Comparison of ENCODE assay signal across 17 cellular contexts in the genomic region with DNA sequence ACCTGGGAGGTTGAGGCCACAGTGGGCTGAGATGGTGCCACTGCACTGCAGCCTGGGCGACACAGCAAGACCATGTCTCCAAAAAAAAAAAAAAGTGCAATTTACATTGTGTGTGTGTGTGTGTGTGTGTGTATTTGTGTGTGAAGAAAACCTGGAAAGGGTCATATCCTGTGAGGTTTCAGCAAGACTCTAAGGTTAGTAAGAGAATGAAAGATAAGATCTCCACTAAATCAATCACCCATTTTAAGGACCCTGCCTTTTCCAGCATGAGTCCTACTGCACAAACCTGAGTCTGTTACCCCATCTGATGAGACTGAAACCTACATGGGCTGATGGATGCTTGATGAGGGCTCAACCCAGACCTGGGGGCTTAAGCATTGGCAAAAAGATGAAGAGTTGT. TPM values are rescaled to one million over a fixed set of nuclear protein-coding genes. Genes with fewer than 3 reads are reported as not detected.
DNase-seq lines count a peak whose midpoint lies in the region; ATAC-seq and TF ChIP-seq lines count a peak whose summit lies in the region.
"Had no signal": no experiment of that assay in that cellular context is flagged by ENCODE, and none has a peak within 500 bp of the region (broad histone marks: within the 10 kb centered on the region; RNA-seq: fewer than 3 reads in every experiment).

No MANE protein-coding gene starts in this region.

- H3K27ac Mint-ChIP-seq in activated CD8-positive, alpha-beta memory T cell treated with anti-CD3 and anti-CD28 coated beads, Interleukin-2, amount 10 ng/mL, durations not matched to agents 7 days and 5 days: peak overlapping the region; percentile 14
- peak overlapping the region; percentile 50 for H3K27ac Mint-ChIP-seq in T-helper 2 cell treated with Interferon-gamma antibody and Interleukin-4, amounts not matched to agents 5 μg/mL and 100 μg/mL, for 36 hours

- peaks cover 6% of the 10 kb centered on the region for H3K27me3 ChIP-seq in suprapubic skin
- H3K27me3 ChIP-seq: BLaER1 had no signal

- H3K4me1 ChIP-seq in suprapubic skin: peaks cover 48% of the 10 kb centered on the region

- DNase-seq in activated CD8-positive, alpha-beta memory T cell treated with anti-CD3 and anti-CD28 coated beads, Interleukin-2, amount 10 ng/mL, durations not matched to agents 7 days and 5 days: no peak
- DNase-seq in activated CD8-positive, alpha-beta memory T cell treated with anti-CD3 and anti-CD28 coated beads, Interleukin-2, amount 50 U/mL, for 48 hours: no peak
- DNase-seq in T-helper 2 cell treated with Interferon-gamma antibody and Interleukin-4, amounts not matched to agents 5 μg/mL and 100 μg/mL, for 36 hours (ENCODE audit: low spot score): no peak
- DNase-seq in epithelial cell of esophagus (ENCODE audit: low read depth) (peak; percentile 36), suprapubic skin (ENCODE audit: low spot score in 2 of 2) (no peak), T1000 (lab: John Stamatoyannopoulos, UW) (no peak)
- no peak for DNase-seq in stimulated activated CD4-positive, alpha-beta T cell treated with anti-CD3 and anti-CD28 coated beads, Interleukin-2, amount 100 ng/mL, for 48 hours
- DNase-seq: 8988T; Caco-2; CD4-positive, CD25-positive, alpha-beta regulatory T cell; CD8-positive, alpha-beta memory T cell; GM23248; IMR-90 had no signal

- peak overlapping the region; percentile 75 for H3K27ac ChIP-seq in suprapubic skin
- H3K27ac ChIP-seq: BLaER1, GM23248 had no signal

- 88% methylated on average over 1 of the region's 1 CpG for WGBS in suprapubic skin

- no peaks in the 10 kb centered on the region for H3K9me3 Mint-ChIP-seq in activated CD8-positive, alpha-beta memory T cell treated with anti-CD3 and anti-CD28 coated beads, Interleukin-2, amount 10 ng/mL, durations not matched to agents 7 days and 5 days (ENCODE audit: low read depth)
- H3K9me3 Mint-ChIP-seq in T-helper 2 cell treated with Interferon-gamma antibody and Interleukin-4, amounts not matched to agents 5 μg/mL and 100 μg/mL, for 36 hours: peaks cover 6% of the 10 kb centered on the region
- H3K9me3 Mint-ChIP-seq: CD4-positive, CD25-positive, alpha-beta regulatory T cell had no signal

- no peaks in the 10 kb centered on the region for H3K27me3 Mint-ChIP-seq in activated CD8-positive, alpha-beta memory T cell treated with anti-CD3 and anti-CD28 coated beads, Interleukin-2, amount 10 ng/mL, durations not matched to agents 7 days and 5 days
- H3K27me3 Mint-ChIP-seq in T-helper 2 cell treated with Interferon-gamma antibody and Interleukin-4, amounts not matched to agents 5 μg/mL and 100 μg/mL, for 36 hours (ENCODE audit: low read depth): peaks cover 7% of the 10 kb centered on the region

- CTCF ChIA-PET in activated CD8-positive, alpha-beta memory T cell treated with anti-CD3 and anti-CD28 coated beads, Interleukin-2, amount 10 ng/mL, durations not matched to agents 7 days and 5 days (lab: Charles Lee): interaction anchor here (2.2 kb wide), 1 partner anchor 34 kb away, joined by 13 read pairs; no protein-coding TSS in a partner anchor

- TF ChIP-seq EP300 in suprapubic skin (IDR thresholded peaks at IDR 0.05): no peak

- H3K4me3 Mint-ChIP-seq in activated CD8-positive, alpha-beta memory T cell treated with anti-CD3 and anti-CD28 coated beads, Interleukin-2, amount 10 ng/mL, durations not matched to agents 7 days and 5 days: no peak overlapping the region
- peak overlapping the region; percentile 37 for H3K4me3 Mint-ChIP-seq in T-helper 2 cell treated with Interferon-gamma antibody and Interleukin-4, amounts not matched to agents 5 μg/mL and 100 μg/mL, for 36 hours
- H3K4me3 Mint-ChIP-seq: CD4-positive, CD25-positive, alpha-beta regulatory T cell; CD8-positive, alpha-beta memory T cell had no signal

- TF ChIP-seq POLR2A in suprapubic skin (IDR thresholded peaks at IDR 0.05): no peak

- peaks cover 34% of the 10 kb centered on the region for H3K4me1 Mint-ChIP-seq in activated CD8-positive, alpha-beta memory T cell treated with anti-CD3 and anti-CD28 coated beads, Interleukin-2, amount 10 ng/mL, durations not matched to agents 7 days and 5 days
- H3K4me1 Mint-ChIP-seq in T-helper 2 cell treated with Interferon-gamma antibody and Interleukin-4, amounts not matched to agents 5 μg/mL and 100 μg/mL, for 36 hours (ENCODE audit: low read depth): peaks cover 48% of the 10 kb centered on the region

- H3K36me3 Mint-ChIP-seq in activated CD8-positive, alpha-beta memory T cell treated with anti-CD3 and anti-CD28 coated beads, Interleukin-2, amount 10 ng/mL, durations not matched to agents 7 days and 5 days: peaks cover 3% of the 10 kb centered on the region
- H3K36me3 Mint-ChIP-seq in T-helper 2 cell treated with Interferon-gamma antibody and Interleukin-4, amounts not matched to agents 5 μg/mL and 100 μg/mL, for 36 hours (ENCODE audit: low read depth): peaks cover 3% of the 10 kb centered on the region

- H3K9me3 ChIP-seq in suprapubic skin: no peaks in the 10 kb centered on the region
- H3K9me3 ChIP-seq: BLaER1, Caco-2 had no signal

- no peak overlapping the region for H3K4me3 ChIP-seq in epithelial cell of esophagus (ENCODE audit: low read length)
- no peak overlapping the region for H3K4me3 ChIP-seq in suprapubic skin
- H3K4me3 ChIP-seq: BLaER1, GM23248, HAP-1 had no signal

- TF ChIP-seq CTCF in epithelial cell of esophagus (IDR thresholded peaks at IDR 0.05; ENCODE audit: insufficient read depth, low read depth, low read length, missing control alignments): no peak
- no peak for TF ChIP-seq CTCF in suprapubic skin (IDR thresholded peaks at IDR 0.05)

- ATAC-seq in activated CD8-positive, alpha-beta memory T cell treated with anti-CD3 and anti-CD28 coated beads, Interleukin-2, amount 10 ng/mL, durations not matched to agents 7 days and 5 days: no peak
- no peak for ATAC-seq in activated CD4-positive, CD25-positive, alpha-beta regulatory T cell treated with anti-CD3 and anti-CD28 coated beads, Interleukin-2, amount 50 U/mL, for 24 hours

- peaks cover 28% of the 10 kb centered on the region for H3K36me3 ChIP-seq in suprapubic skin
- H3K36me3 ChIP-seq: BLaER1, HAP-1 had no signal

RNA-seq across cellular contexts. Expression of a gene that starts 4.9 kb away (rescaled TPM):
- 1 to 10 TPM; 2.8 to 3.0 TPM for total RNA-seq in activated CD8-positive, alpha-beta memory T cell treated with anti-CD3 and anti-CD28 coated beads, Interleukin-2, amount 10 ng/mL, durations not matched to agents 7 days and 5 days
- total RNA-seq in suprapubic skin: 10 to 100 TPM; 10.1 to 18.1 (median 15.1) TPM

RNA-seq across cellular contexts. Expression of a gene that starts 16.7 kb away (rescaled TPM):
- 1 to 10 TPM; 1.3 to 1.7 TPM for total RNA-seq in activated CD8-positive, alpha-beta memory T cell treated with anti-CD3 and anti-CD28 coated beads, Interleukin-2, amount 10 ng/mL, durations not matched to agents 7 days and 5 days
- 100 to 1,000 TPM; 195 to 235 (median 227) TPM for total RNA-seq in suprapubic skin
- total RNA-seq: H4 had no signal

RNA-seq across cellular contexts. Expression of a gene that starts 33.4 kb away (rescaled TPM):
- total RNA-seq in activated CD8-positive, alpha-beta memory T cell treated with anti-CD3 and anti-CD28 coated beads, Interleukin-2, amount 10 ng/mL, durations not matched to agents 7 days and 5 days: 100 to 1,000 TPM; 351 to 406 TPM
- total RNA-seq in suprapubic skin: 1 to 10 TPM in 3 of 4 donors, not detected in 1; 1.6 to 3.1 (median 2.0) TPM
- total RNA-seq: Caco-2, GM23248, H4 had no signal

RNA-seq across cellular contexts. Expression of a gene that starts 38.5 kb away (rescaled TPM):
- total RNA-seq in activated CD8-positive, alpha-beta memory T cell treated with anti-CD3 and anti-CD28 coated beads, Interleukin-2, amount 10 ng/mL, durations not matched to agents 7 days and 5 days: 1 to 10 TPM; 4.7 to 9.7 TPM
- 10 to 100 TPM in 3 of 4 donors, 1 to 10 TPM in 1; 9.6 to 17.9 (median 11.6) TPM for total RNA-seq in suprapubic skin

Comparison
In these comparisons a context has a peak if more than half of its experiments do, and no peak if none do; other contexts are left out.
1. RNA of a gene that starts 16.7 kb away (total RNA-seq): 195 to 235 TPM in suprapubic skin; 1.3 to 1.7 TPM in activated CD8-positive, alpha-beta memory T cell treated with anti-CD3 and anti-CD28 coated beads, Interleukin-2, amount 10 ng/mL, durations not matched to agents 7 days and 5 days; every median in the first group is over 10 times any median in the second.
2. RNA of a gene that starts 33.4 kb away (total RNA-seq): 351 to 406 TPM in activated CD8-positive, alpha-beta memory T cell treated with anti-CD3 and anti-CD28 coated beads, Interleukin-2, amount 10 ng/mL, durations not matched to agents 7 days and 5 days; 1.6 to 3.1 TPM in suprapubic skin; every median in the first group is over 10 times any median in the second.